In genomic region chr3:12991861-12992281, GRCh38 we compare ENCODE assay signal across 1 cellular context.
TF ChIP-seq lines count a peak whose summit lies in the region.

No MANE protein-coding gene starts in this region.

TF ChIP-seq in HepG2, 621 proteins besides CTCF, POLR2A, EP300 and RAD21 (continued from another document and continues in another):
- TF ChIP-seq ETS1 (CRISPR knock-in tag; IDR thresholded peaks at IDR 0.05), result no peak
- TF ChIP-seq ZNF850 (CRISPR knock-in tag; conservative IDR thresholded peaks at IDR 0.05), result no peak
- no peak for TF ChIP-seq ZNF646 (CRISPR knock-in tag; IDR thresholded peaks at IDR 0.05)
- no peak for TF ChIP-seq SRSF1 (optimal IDR thresholded peaks at IDR 0.05; ENCODE audit: low read depth, low read length)
- no peak for TF ChIP-seq ZNF350 (CRISPR knock-in tag; IDR thresholded peaks at IDR 0.05; ENCODE audit: borderline replicate concordance, low read depth)
- no peak for TF ChIP-seq PHF21A (CRISPR knock-in tag; IDR thresholded peaks at IDR 0.05)
- TF ChIP-seq, protein P1, sequence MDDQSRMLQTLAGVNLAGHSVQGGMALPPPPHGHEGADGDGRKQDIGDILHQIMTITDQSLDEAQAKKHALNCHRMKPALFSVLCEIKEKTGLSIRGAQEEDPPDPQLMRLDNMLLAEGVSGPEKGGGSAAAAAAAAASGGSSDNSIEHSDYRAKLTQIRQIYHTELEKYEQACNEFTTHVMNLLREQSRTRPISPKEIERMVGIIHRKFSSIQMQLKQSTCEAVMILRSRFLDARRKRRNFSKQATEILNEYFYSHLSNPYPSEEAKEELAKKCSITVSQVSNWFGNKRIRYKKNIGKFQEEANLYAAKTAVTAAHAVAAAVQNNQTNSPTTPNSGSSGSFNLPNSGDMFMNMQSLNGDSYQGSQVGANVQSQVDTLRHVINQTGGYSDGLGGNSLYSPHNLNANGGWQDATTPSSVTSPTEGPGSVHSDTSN (CRISPR knock-in tag; IDR thresholded peaks at IDR 0.05; ENCODE audit: borderline replicate concordance), result no peak
- TF ChIP-seq SP4 (CRISPR knock-in tag; IDR thresholded peaks at IDR 0.05), result no peak
- no peak for TF ChIP-seq RXRB (CRISPR knock-in tag; IDR thresholded peaks at IDR 0.05; ENCODE audit: borderline replicate concordance)
- no peak for TF ChIP-seq BHLHE40 (IDR thresholded peaks at IDR 0.05; ENCODE audit: low read length)
- 0 out of 2 replicates have a peak, but pooled peaks have one; percentile 3 for TF ChIP-seq CEBPB (IDR thresholded peaks at IDR 0.05; ENCODE audit: borderline replicate concordance, low read depth, low read length)
- TF ChIP-seq ZSCAN21 (CRISPR knock-in tag; IDR thresholded peaks at IDR 0.05; ENCODE audit: borderline replicate concordance), result no peak
- no peak for TF ChIP-seq AHR (CRISPR knock-in tag; IDR thresholded peaks at IDR 0.05)
- TF ChIP-seq KAT7 (CRISPR knock-in tag; IDR thresholded peaks at IDR 0.05; ENCODE audit: borderline replicate concordance), result no peak
- TF ChIP-seq ZBTB10 (CRISPR knock-in tag; IDR thresholded peaks at IDR 0.05; ENCODE audit: borderline replicate concordance), result no peak
- no peak for TF ChIP-seq NFIC (IDR thresholded peaks at IDR 0.05; ENCODE audit: low read length)
- no peak for TF ChIP-seq MLX (CRISPR knock-in tag; IDR thresholded peaks at IDR 0.05)
- no peak for TF ChIP-seq CREB1 (IDR thresholded peaks at IDR 0.05)
- TF ChIP-seq CREB1 (CRISPR knock-in tag; IDR thresholded peaks at IDR 0.05), result no peak
- no peak for TF ChIP-seq FOXM1 (CRISPR knock-in tag; IDR thresholded peaks at IDR 0.05)
- TF ChIP-seq, protein P2, sequence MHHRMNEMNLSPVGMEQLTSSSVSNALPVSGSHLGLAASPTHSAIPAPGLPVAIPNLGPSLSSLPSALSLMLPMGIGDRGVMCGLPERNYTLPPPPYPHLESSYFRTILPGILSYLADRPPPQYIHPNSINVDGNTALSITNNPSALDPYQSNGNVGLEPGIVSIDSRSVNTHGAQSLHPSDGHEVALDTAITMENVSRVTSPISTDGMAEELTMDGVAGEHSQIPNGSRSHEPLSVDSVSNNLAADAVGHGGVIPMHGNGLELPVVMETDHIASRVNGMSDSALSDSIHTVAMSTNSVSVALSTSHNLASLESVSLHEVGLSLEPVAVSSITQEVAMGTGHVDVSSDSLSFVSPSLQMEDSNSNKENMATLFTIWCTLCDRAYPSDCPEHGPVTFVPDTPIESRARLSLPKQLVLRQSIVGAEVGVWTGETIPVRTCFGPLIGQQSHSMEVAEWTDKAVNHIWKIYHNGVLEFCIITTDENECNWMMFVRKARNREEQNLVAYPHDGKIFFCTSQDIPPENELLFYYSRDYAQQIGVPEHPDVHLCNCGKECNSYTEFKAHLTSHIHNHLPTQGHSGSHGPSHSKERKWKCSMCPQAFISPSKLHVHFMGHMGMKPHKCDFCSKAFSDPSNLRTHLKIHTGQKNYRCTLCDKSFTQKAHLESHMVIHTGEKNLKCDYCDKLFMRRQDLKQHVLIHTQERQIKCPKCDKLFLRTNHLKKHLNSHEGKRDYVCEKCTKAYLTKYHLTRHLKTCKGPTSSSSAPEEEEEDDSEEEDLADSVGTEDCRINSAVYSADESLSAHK (CRISPR knock-in tag; IDR thresholded peaks at IDR 0.05; ENCODE audit: borderline replicate concordance), result no peak
- 0 out of 2 replicates have a peak, but pooled peaks have one; percentile 5 for TF ChIP-seq BORCS8-MEF2B (CRISPR knock-in tag; IDR thresholded peaks at IDR 0.05)
- TF ChIP-seq ZNF224 (CRISPR knock-in tag; IDR thresholded peaks at IDR 0.05), result no peak
- no peak for TF ChIP-seq E2F2 (CRISPR knock-in tag; IDR thresholded peaks at IDR 0.05; ENCODE audit: borderline replicate concordance)
- TF ChIP-seq HHEX (CRISPR knock-in tag; IDR thresholded peaks at IDR 0.05), result no peak
- TF ChIP-seq ZKSCAN1 (IDR thresholded peaks at IDR 0.05; ENCODE audit: low read length), result no peak
- peak; percentile 96 for TF ChIP-seq ZNF768 (CRISPR knock-in tag; IDR thresholded peaks at IDR 0.05)
- no peak for TF ChIP-seq KDM4B (CRISPR knock-in tag; IDR thresholded peaks at IDR 0.05)
- TF ChIP-seq CHD4 (IDR thresholded peaks at IDR 0.05; ENCODE audit: borderline replicate concordance, low read length), result no peak
- no peak for TF ChIP-seq MAFF (IDR thresholded peaks at IDR 0.05; ENCODE audit: low read depth, low read length)
- no peak for TF ChIP-seq ZSCAN25 (CRISPR knock-in tag; IDR thresholded peaks at IDR 0.05)
- TF ChIP-seq THAP11 (CRISPR knock-in tag; IDR thresholded peaks at IDR 0.05), result no peak
- TF ChIP-seq RARA (CRISPR knock-in tag; IDR thresholded peaks at IDR 0.05), result 0 out of 2 replicates have a peak, but pooled peaks have one; percentile 10
- TF ChIP-seq, protein P3, sequence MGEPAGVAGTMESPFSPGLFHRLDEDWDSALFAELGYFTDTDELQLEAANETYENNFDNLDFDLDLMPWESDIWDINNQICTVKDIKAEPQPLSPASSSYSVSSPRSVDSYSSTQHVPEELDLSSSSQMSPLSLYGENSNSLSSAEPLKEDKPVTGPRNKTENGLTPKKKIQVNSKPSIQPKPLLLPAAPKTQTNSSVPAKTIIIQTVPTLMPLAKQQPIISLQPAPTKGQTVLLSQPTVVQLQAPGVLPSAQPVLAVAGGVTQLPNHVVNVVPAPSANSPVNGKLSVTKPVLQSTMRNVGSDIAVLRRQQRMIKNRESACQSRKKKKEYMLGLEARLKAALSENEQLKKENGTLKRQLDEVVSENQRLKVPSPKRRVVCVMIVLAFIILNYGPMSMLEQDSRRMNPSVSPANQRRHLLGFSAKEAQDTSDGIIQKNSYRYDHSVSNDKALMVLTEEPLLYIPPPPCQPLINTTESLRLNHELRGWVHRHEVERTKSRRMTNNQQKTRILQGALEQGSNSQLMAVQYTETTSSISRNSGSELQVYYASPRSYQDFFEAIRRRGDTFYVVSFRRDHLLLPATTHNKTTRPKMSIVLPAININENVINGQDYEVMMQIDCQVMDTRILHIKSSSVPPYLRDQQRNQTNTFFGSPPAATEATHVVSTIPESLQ (CRISPR knock-in tag; conservative IDR thresholded peaks at IDR 0.05), result no peak
- TF ChIP-seq HNRNPUL1 (IDR thresholded peaks at IDR 0.05; ENCODE audit: low read depth, low read length), result no peak
- TF ChIP-seq, protein P4, sequence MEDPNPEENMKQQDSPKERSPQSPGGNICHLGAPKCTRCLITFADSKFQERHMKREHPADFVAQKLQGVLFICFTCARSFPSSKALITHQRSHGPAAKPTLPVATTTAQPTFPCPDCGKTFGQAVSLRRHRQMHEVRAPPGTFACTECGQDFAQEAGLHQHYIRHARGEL (CRISPR knock-in tag; IDR thresholded peaks at IDR 0.05), result no peak
- no peak for TF ChIP-seq ZNF879 (CRISPR knock-in tag; IDR thresholded peaks at IDR 0.05)
- TF ChIP-seq, protein P5, sequence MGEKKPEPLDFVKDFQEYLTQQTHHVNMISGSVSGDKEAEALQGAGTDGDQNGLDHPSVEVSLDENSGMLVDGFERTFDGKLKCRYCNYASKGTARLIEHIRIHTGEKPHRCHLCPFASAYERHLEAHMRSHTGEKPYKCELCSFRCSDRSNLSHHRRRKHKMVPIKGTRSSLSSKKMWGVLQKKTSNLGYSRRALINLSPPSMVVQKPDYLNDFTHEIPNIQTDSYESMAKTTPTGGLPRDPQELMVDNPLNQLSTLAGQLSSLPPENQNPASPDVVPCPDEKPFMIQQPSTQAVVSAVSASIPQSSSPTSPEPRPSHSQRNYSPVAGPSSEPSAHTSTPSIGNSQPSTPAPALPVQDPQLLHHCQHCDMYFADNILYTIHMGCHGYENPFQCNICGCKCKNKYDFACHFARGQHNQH (CRISPR knock-in tag; IDR thresholded peaks at IDR 0.05), result peak; percentile 22; the same call in 1 of the 2 replicates
- no peak for TF ChIP-seq ISL2 (CRISPR knock-in tag; IDR thresholded peaks at IDR 0.05)
- TF ChIP-seq GTF3A (CRISPR knock-in tag; conservative IDR thresholded peaks at IDR 0.05), result peak; percentile 33; the same call in 1 of the 2 replicates
- TF ChIP-seq CENPT (CRISPR knock-in tag; IDR thresholded peaks at IDR 0.05; ENCODE audit: low read depth), result no peak
- no peak for TF ChIP-seq HDAC6 (IDR thresholded peaks at IDR 0.05; ENCODE audit: low read depth, low read length)
- no peak for TF ChIP-seq FOXK1 (CRISPR knock-in tag; IDR thresholded peaks at IDR 0.05; ENCODE audit: borderline replicate concordance, low read depth)
